In genomic region chr14:23362200-23362599, GRCh38 we compare ENCODE assay signal across 11 cellular contexts. TPM values are rescaled to one million over a fixed set of nuclear protein-coding genes. Genes with fewer than 3 reads are reported as not detected.
DNase-seq lines count a peak whose midpoint lies in the region; ATAC-seq and TF ChIP-seq lines count a peak whose summit lies in the region.
"Had no signal": no experiment of that assay in that cellular context is flagged by ENCODE, and none has a peak within 500 bp of the region (broad histone marks: within the 10 kb centered on the region; RNA-seq: fewer than 3 reads in every experiment).

No MANE protein-coding gene starts in this region.

- intact Hi-C loops in natural killer cell (cut with micrococcal nuclease): no loop called here

- no peak overlapping the region for H3K4me3 Mint-ChIP-seq in natural killer cell treated with Interleukin-12 subunit alpha and Interleukin-12 subunit beta and Interleukin-15 and Interleukin-18, amount 100 ng/mL, for 72 hours
- H3K4me3 Mint-ChIP-seq in natural killer cell: no peak overlapping the region
- H3K4me3 Mint-ChIP-seq: activated naive CD8-positive, alpha-beta T cell treated with anti-CD3 and anti-CD28 coated beads for 36 hours; CD4-positive, CD25-positive, alpha-beta regulatory T cell had no signal

- ATAC-seq in natural killer cell treated with Interleukin-12 subunit alpha and Interleukin-12 subunit beta and Interleukin-15 and Interleukin-18, amount 100 ng/mL, for 72 hours: no peak
- ATAC-seq in natural killer cell: no peak
- no peak for ATAC-seq in GM21619 (IDR thresholded peaks at IDR 0.05; ENCODE audit: unreplicated experiment)
- ATAC-seq: gastrocnemius medialis had no signal

- no peak for TF ChIP-seq CTCF in natural killer cell (IDR thresholded peaks at IDR 0.05)

- H3K4me1 Mint-ChIP-seq in natural killer cell treated with Interleukin-12 subunit alpha and Interleukin-12 subunit beta and Interleukin-15 and Interleukin-18, amount 100 ng/mL, for 72 hours (ENCODE audit: low read depth in 2 of 2): no peaks in the 10 kb centered on the region
- H3K4me1 Mint-ChIP-seq in natural killer cell: no peaks in the 10 kb centered on the region
- H3K4me1 Mint-ChIP-seq: activated naive CD8-positive, alpha-beta T cell treated with anti-CD3 and anti-CD28 coated beads for 36 hours had no signal

- no peak overlapping the region for H3K27ac Mint-ChIP-seq in natural killer cell treated with Interleukin-12 subunit alpha and Interleukin-12 subunit beta and Interleukin-15 and Interleukin-18, amount 100 ng/mL, for 72 hours
- H3K27ac Mint-ChIP-seq in natural killer cell: no peak overlapping the region
- H3K27ac Mint-ChIP-seq: activated naive CD8-positive, alpha-beta T cell treated with anti-CD3 and anti-CD28 coated beads for 36 hours; CD4-positive, CD25-positive, alpha-beta regulatory T cell had no signal

- no peaks in the 10 kb centered on the region for H3K36me3 Mint-ChIP-seq in natural killer cell treated with Interleukin-12 subunit alpha and Interleukin-12 subunit beta and Interleukin-15 and Interleukin-18, amount 100 ng/mL, for 72 hours
- H3K36me3 Mint-ChIP-seq in natural killer cell: no peaks in the 10 kb centered on the region
- H3K36me3 Mint-ChIP-seq: activated naive CD8-positive, alpha-beta T cell treated with anti-CD3 and anti-CD28 coated beads for 36 hours; CD4-positive, CD25-positive, alpha-beta regulatory T cell had no signal

- DNase-seq in natural killer cell treated with Interleukin-12 subunit alpha and Interleukin-12 subunit beta and Interleukin-15 and Interleukin-18, amount 100 ng/mL, for 72 hours (ENCODE audit: low spot score): peak; percentile 32
- no peak for DNase-seq in natural killer cell
- DNase-seq in glomerular visceral epithelial cell (ENCODE audit: extremely low spot score): peak; percentile 11
- DNase-seq in LoVo (ENCODE audit: low spot score): no peak
- DNase-seq in activated CD4-positive, CD25-positive, alpha-beta regulatory T cell treated with anti-CD3 and anti-CD28 coated beads, Interleukin-2, amount 50 U/mL, for 72 hours: no peak
- DNase-seq: activated naive CD8-positive, alpha-beta T cell treated with anti-CD3 and anti-CD28 coated beads for 36 hours; CD4-positive, CD25-positive, alpha-beta regulatory T cell; gastrocnemius medialis; KG1; NCI-H774 had no signal

- H3K27me3 Mint-ChIP-seq in natural killer cell treated with Interleukin-12 subunit alpha and Interleukin-12 subunit beta and Interleukin-15 and Interleukin-18, amount 100 ng/mL, for 72 hours: peaks cover 28 to 30% of the 10 kb centered on the region in 2 donors
- peaks cover 17 to 20% of the 10 kb centered on the region in 2 donors for H3K27me3 Mint-ChIP-seq in natural killer cell (ENCODE audit: low read depth in 2 of 2)

- no peaks in the 10 kb centered on the region for H3K9me3 Mint-ChIP-seq in natural killer cell treated with Interleukin-12 subunit alpha and Interleukin-12 subunit beta and Interleukin-15 and Interleukin-18, amount 100 ng/mL, for 72 hours
- no peaks in the 10 kb centered on the region for H3K9me3 Mint-ChIP-seq in natural killer cell
- H3K9me3 Mint-ChIP-seq: activated naive CD8-positive, alpha-beta T cell treated with anti-CD3 and anti-CD28 coated beads for 36 hours had no signal

RNA-seq across cellular contexts. Expression of gene EFS, which starts 2.8 kb away (rescaled TPM):
- total RNA-seq in natural killer cell treated with Interleukin-12 subunit alpha and Interleukin-12 subunit beta and Interleukin-15 and Interleukin-18, amount 100 ng/mL, for 72 hours: not detected
- not detected for total RNA-seq in natural killer cell
- total RNA-seq: activated naive CD8-positive, alpha-beta T cell treated with anti-CD3 and anti-CD28 coated beads for 36 hours; CD4-positive, CD25-positive, alpha-beta regulatory T cell had no signal

RNA-seq across cellular contexts. Expression of gene SLC22A17, which starts 9.5 kb away (rescaled TPM):
- total RNA-seq in natural killer cell treated with Interleukin-12 subunit alpha and Interleukin-12 subunit beta and Interleukin-15 and Interleukin-18, amount 100 ng/mL, for 72 hours: under 1 TPM in 1 of 2 donors, not detected in 1; 0.42 TPM
- total RNA-seq in natural killer cell: under 1 TPM in 2 of 3 donors, not detected in 1; 0.28 to 1.00 TPM

RNA-seq across cellular contexts. Expression of gene IL25, which starts 10.4 kb away (rescaled TPM):
- not detected for total RNA-seq in natural killer cell treated with Interleukin-12 subunit alpha and Interleukin-12 subunit beta and Interleukin-15 and Interleukin-18, amount 100 ng/mL, for 72 hours
- total RNA-seq in natural killer cell: not detected
- total RNA-seq: activated naive CD8-positive, alpha-beta T cell treated with anti-CD3 and anti-CD28 coated beads for 36 hours; CD4-positive, CD25-positive, alpha-beta regulatory T cell; gastrocnemius medialis had no signal

RNA-seq across cellular contexts. Expression of gene CMTM5, which starts 14.6 kb away (rescaled TPM):
- not detected for total RNA-seq in natural killer cell treated with Interleukin-12 subunit alpha and Interleukin-12 subunit beta and Interleukin-15 and Interleukin-18, amount 100 ng/mL, for 72 hours
- 1 to 10 TPM in 2 of 3 donors, not detected in 1; 2.9 to 4.5 TPM for total RNA-seq in natural killer cell
- total RNA-seq: activated naive CD8-positive, alpha-beta T cell treated with anti-CD3 and anti-CD28 coated beads for 36 hours had no signal

RNA-seq across cellular contexts. Expression of gene PABPN1, which starts 40.9 kb away (rescaled TPM):
- 100 to 1,000 TPM; 182 to 274 TPM for total RNA-seq in natural killer cell treated with Interleukin-12 subunit alpha and Interleukin-12 subunit beta and Interleukin-15 and Interleukin-18, amount 100 ng/mL, for 72 hours
- total RNA-seq in natural killer cell: 100 to 1,000 TPM; 226 to 261 (median 238) TPM

Comparison
In these comparisons a context has a peak if more than half of its experiments do, and no peak if none do; other contexts are left out.
1. DNase-seq: peak in natural killer cell treated with Interleukin-12 subunit alpha and Interleukin-12 subunit beta and Interleukin-15 and Interleukin-18, amount 100 ng/mL, for 72 hours (single experiment) and glomerular visceral epithelial cell (single experiment); none in natural killer cell (single experiment), LoVo (single experiment) and activated CD4-positive, CD25-positive, alpha-beta regulatory T cell treated with anti-CD3 and anti-CD28 coated beads, Interleukin-2, amount 50 U/mL, for 72 hours (single experiment).